In genomic region chr17:27332485-27333409, GRCh38 we compare ENCODE assay signal across 8 cellular contexts. TPM values are rescaled to one million over a fixed set of nuclear protein-coding genes. Genes with fewer than 3 reads are reported as not detected.
DNase-seq lines count a peak whose midpoint lies in the region; ATAC-seq, FAIRE-seq and TF ChIP-seq lines count a peak whose summit lies in the region.

No MANE protein-coding gene starts in this region.

- peak overlapping the region; percentile 67 for H3K4me3 ChIP-seq in HUES48 (ENCODE audit: low read depth, low read length)
- peak overlapping the region; percentile 59 for H3K4me3 ChIP-seq in OCI-LY7 (ENCODE audit: low read depth, low read length, poor library complexity, severe bottlenecking)
- peak overlapping the region; percentile 76 to 80 for H3K4me3 ChIP-seq in mucosa of rectum (ENCODE audit: low read length in 2 of 2)

- H3K79me2 ChIP-seq in OCI-LY7 (ENCODE audit: insufficient read depth, low read depth, low read length), result no peaks in the 10 kb centered on the region

- peak; percentile 82 for ATAC-seq in GM21423 (IDR thresholded peaks at IDR 0.05; ENCODE audit: unreplicated experiment)

- H4K20me1 ChIP-seq in OCI-LY7 (ENCODE audit: insufficient read depth, low read length), result no peaks in the 10 kb centered on the region

- DNase-seq in D721Med (ENCODE audit: insufficient read length, low spot score) (peak; percentile 71), OCI-LY7 (ENCODE audit: low spot score) (peak; percentile 72), activated T-cell treated with anti-CD3 and anti-CD28 coated beads for 4 hours (peak; percentile 76), epithelial cell of prostate (ENCODE audit: low read depth, low spot score) (peak; percentile 81)
- peak; percentile 67 to 79 for DNase-seq in stimulated activated CD8-positive, alpha-beta memory T cell treated with anti-CD3 and anti-CD28 coated beads, Interleukin-4, amount 100 ng/mL, for 4 hours (ENCODE audit: low read depth in 2 of 2, low spot score in 1 of 2)

- H2AFZ ChIP-seq in OCI-LY7 (ENCODE audit: low read length), result peak overlapping the region; percentile 93

- H3K9ac ChIP-seq in HUES48 (ENCODE audit: low read depth, low read length) (peak overlapping the region; percentile 70), mucosa of rectum (ENCODE audit: low read depth in 1 of 2, low read length in 2 of 2) (peak overlapping the region; percentile 81 to 90)

- H3K36me3 ChIP-seq in HUES48 (ENCODE audit: control insufficient read depth, insufficient read depth, low read length) (no peaks in the 10 kb centered on the region), OCI-LY7 (ENCODE audit: insufficient read depth, low read length) (no peaks in the 10 kb centered on the region), mucosa of rectum (ENCODE audit: control insufficient read depth in 2 of 2, insufficient read depth in 2 of 2, low read length in 2 of 2) (no peaks in the 10 kb centered on the region)

- FAIRE-seq in D721Med (lab: Jason Lieb, UNC), result no peak

- POLR2A ChIA-PET in OCI-LY7 (lab: Charles Lee), result interaction anchor here (0.5 to 0.7 kb wide), 3 partner anchors 63 to 170 kb away, joined by 3 to 6 read pairs (median 3); no protein-coding TSS in a partner anchor

- CTCF ChIA-PET in OCI-LY7 (lab: Charles Lee; ENCODE audit: unreplicated experiment), result interaction anchor here (0.8 kb wide), 1 partner anchor 96 kb away, joined by 5 read pairs; no protein-coding TSS in a partner anchor

- peak; percentile 95 for TF ChIP-seq CTCF in D721Med (IDR thresholded peaks at IDR 0.05; ENCODE audit: insufficient read depth, missing control alignments)
- TF ChIP-seq CTCF in OCI-LY7 (conservative IDR thresholded peaks at IDR 0.05; ENCODE audit: low read length), result peak; percentile 77

- no peaks in the 10 kb centered on the region for H3K9me3 ChIP-seq in HUES48 (ENCODE audit: control insufficient read depth, insufficient read depth, low read length)
- no peaks in the 10 kb centered on the region for H3K9me3 ChIP-seq in OCI-LY7 (ENCODE audit: low read length)
- no peaks in the 10 kb centered on the region for H3K9me3 ChIP-seq in mucosa of rectum (ENCODE audit: control insufficient read depth in 2 of 2, low read length in 2 of 2)

- intact Hi-C loops in OCI-LY7 (cut with micrococcal nuclease; ENCODE audit: unreplicated experiment), result loop anchor here (1.0 kb wide), 2 partner anchors 87 to 96 kb away; no protein-coding TSS in a partner anchor

- peaks cover 18% of the 10 kb centered on the region for H3K4me1 ChIP-seq in HUES48 (ENCODE audit: control insufficient read depth, insufficient read depth, low read length)
- peaks cover 15% of the 10 kb centered on the region for H3K4me1 ChIP-seq in OCI-LY7 (ENCODE audit: insufficient read depth, low read length, poor library complexity, severe bottlenecking)
- H3K4me1 ChIP-seq in mucosa of rectum (ENCODE audit: control insufficient read depth in 2 of 2, insufficient read depth in 2 of 2, low read length in 2 of 2), result peaks cover 8 to 9% of the 10 kb centered on the region in 2 donors

- H3K27me3 ChIP-seq in HUES48 (ENCODE audit: control insufficient read depth, insufficient read depth, low read length), result no peaks in the 10 kb centered on the region
- H3K27me3 ChIP-seq in mucosa of rectum (ENCODE audit: control insufficient read depth in 2 of 2, insufficient read depth in 2 of 2, low read length in 2 of 2), result no peaks in the 10 kb centered on the region

- no TSS peak for BruUV-seq in OCI-LY7 (replicated peaks; lab: Mats Ljungman, UMichigan)

- peak overlapping the region; percentile 74 for H3K4me2 ChIP-seq in OCI-LY7 (ENCODE audit: low read length)

- peak overlapping the region; percentile 83 for H3K27ac ChIP-seq in HUES48 (ENCODE audit: low read depth, low read length)
- no peak overlapping the region for H3K27ac ChIP-seq in OCI-LY7 (ENCODE audit: low read depth, low read length, poor library complexity, severe bottlenecking)
- H3K27ac ChIP-seq in epithelial cell of prostate, result peak overlapping the region; percentile 92
- peak overlapping the region; percentile 91 for H3K27ac ChIP-seq in mucosa of rectum (ENCODE audit: low read depth in 2 of 2, low read length in 2 of 2)

- no peaks in the 10 kb centered on the region for H3K9me2 ChIP-seq in OCI-LY7 (ENCODE audit: insufficient read depth, low read length)

RNA-seq across cellular contexts. Expression of gene WSB1, which starts 38.8 kb away (rescaled TPM):
- 86.0 and 118 TPM in 2 replicates for total RNA-seq in OCI-LY7 (2014; rRNA removed; shearing (Covaris generic))
- total RNA-seq in OCI-LY7 (2022), result 115 and 118 TPM in 2 replicates
